In the genomic region with DNA sequence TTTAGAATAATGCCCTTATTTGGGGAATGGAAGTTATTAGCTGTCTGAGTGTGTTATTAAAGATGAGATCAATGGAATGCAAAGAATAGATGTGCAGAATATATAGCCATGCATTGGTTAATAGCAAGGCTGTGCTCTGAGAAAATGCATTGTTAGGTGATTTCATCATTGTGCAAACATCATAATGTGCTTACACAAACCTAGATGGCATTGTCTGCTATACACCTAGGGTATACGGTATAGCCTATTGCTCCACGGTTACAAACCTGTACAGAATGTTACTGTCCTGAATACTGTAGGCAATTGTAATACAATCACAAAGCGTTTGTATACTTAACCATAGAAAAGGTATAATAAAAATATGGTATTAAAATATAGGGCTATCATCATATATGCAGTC, we compare ENCODE assay signal across 1 cellular context.
TF ChIP-seq lines count a peak whose summit lies in the region.

No MANE protein-coding gene starts in this region.

TF ChIP-seq in HepG2, 621 proteins besides CTCF, POLR2A, EP300 and RAD21 (continued from another document):
- TF ChIP-seq, protein P1, sequence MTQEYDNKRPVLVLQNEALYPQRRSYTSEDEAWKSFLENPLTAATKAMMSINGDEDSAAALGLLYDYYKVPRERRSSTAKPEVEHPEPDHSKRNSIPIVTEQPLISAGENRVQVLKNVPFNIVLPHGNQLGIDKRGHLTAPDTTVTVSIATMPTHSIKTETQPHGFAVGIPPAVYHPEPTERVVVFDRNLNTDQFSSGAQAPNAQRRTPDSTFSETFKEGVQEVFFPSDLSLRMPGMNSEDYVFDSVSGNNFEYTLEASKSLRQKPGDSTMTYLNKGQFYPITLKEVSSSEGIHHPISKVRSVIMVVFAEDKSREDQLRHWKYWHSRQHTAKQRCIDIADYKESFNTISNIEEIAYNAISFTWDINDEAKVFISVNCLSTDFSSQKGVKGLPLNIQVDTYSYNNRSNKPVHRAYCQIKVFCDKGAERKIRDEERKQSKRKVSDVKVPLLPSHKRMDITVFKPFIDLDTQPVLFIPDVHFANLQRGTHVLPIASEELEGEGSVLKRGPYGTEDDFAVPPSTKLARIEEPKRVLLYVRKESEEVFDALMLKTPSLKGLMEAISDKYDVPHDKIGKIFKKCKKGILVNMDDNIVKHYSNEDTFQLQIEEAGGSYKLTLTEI (CRISPR knock-in tag; conservative IDR thresholded peaks at IDR 0.05), result no peak
- TF ChIP-seq ZNF251 (CRISPR knock-in tag; IDR thresholded peaks at IDR 0.05) (no peak), ZNF124 (CRISPR knock-in tag; IDR thresholded peaks at IDR 0.05) (no peak), CEBPB (IDR thresholded peaks at IDR 0.05; ENCODE audit: borderline replicate concordance, low read depth, low read length) (peak; percentile 18; the same call in 1 of the 2 replicates)
- TF ChIP-seq, protein P2, sequence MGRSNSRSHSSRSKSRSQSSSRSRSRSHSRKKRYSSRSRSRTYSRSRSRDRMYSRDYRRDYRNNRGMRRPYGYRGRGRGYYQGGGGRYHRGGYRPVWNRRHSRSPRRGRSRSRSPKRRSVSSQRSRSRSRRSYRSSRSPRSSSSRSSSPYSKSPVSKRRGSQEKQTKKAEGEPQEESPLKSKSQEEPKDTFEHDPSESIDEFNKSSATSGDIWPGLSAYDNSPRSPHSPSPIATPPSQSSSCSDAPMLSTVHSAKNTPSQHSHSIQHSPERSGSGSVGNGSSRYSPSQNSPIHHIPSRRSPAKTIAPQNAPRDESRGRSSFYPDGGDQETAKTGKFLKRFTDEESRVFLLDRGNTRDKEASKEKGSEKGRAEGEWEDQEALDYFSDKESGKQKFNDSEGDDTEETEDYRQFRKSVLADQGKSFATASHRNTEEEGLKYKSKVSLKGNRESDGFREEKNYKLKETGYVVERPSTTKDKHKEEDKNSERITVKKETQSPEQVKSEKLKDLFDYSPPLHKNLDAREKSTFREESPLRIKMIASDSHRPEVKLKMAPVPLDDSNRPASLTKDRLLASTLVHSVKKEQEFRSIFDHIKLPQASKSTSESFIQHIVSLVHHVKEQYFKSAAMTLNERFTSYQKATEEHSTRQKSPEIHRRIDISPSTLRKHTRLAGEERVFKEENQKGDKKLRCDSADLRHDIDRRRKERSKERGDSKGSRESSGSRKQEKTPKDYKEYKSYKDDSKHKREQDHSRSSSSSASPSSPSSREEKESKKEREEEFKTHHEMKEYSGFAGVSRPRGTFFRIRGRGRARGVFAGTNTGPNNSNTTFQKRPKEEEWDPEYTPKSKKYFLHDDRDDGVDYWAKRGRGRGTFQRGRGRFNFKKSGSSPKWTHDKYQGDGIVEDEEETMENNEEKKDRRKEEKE (IDR thresholded peaks at IDR 0.05), result no peak
